ENCODE assay signal across 8 cellular contexts in the genomic region with DNA sequence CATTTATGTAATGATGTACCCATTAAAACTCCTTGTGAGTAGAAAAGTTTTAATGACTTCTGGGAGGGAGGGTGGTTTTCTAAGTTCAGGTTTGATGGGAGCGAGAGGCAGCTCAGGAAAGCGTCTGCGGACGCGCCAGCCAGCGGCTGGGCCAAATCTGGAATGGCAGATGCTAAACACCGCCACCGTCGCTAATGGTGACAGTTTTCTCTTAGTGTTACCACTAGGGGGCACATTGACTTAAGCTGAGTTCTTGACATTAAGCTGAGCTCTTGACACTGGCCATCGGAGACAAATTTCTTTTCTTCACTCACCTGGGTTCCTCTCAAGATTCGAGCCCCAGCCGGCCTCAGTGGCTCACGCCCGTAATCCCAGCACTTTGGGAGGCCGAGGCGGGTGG. TPM values are rescaled to one million over a fixed set of nuclear protein-coding genes. Genes with fewer than 3 reads are reported as not detected.
DNase-seq lines count a peak whose midpoint lies in the region; ATAC-seq and TF ChIP-seq lines count a peak whose summit lies in the region.

No MANE protein-coding gene starts in this region.

- no peak overlapping the region for H3K27ac ChIP-seq in adrenal gland
- no peak overlapping the region for H3K27ac ChIP-seq in effector memory CD4-positive, alpha-beta T cell (ENCODE audit: insufficient read depth, low read length, poor library complexity, severe bottlenecking)

- in situ Hi-C loops in KBM-7 (cut with MboI; ENCODE audit: low pct_unique_long_range_greater_than_20kb, low sequenced_read_pairs): no loop called here

- intact Hi-C loops in adrenal gland (cut with DNase I): no loop called here

- no peak for TF ChIP-seq POLR2A in adrenal gland (IDR thresholded peaks at IDR 0.05)

- H3K36me3 ChIP-seq in adrenal gland (replicated peaks in 1 of 2): no peaks in the 10 kb centered on the region
- H3K36me3 ChIP-seq in effector memory CD4-positive, alpha-beta T cell (ENCODE audit: control insufficient read depth, insufficient read depth, low read length): no peaks in the 10 kb centered on the region

- H3K9me3 ChIP-seq in adrenal gland (replicated peaks in 1 of 3): no peaks in the 10 kb centered on the region
- H3K9me3 ChIP-seq in effector memory CD4-positive, alpha-beta T cell (ENCODE audit: control insufficient read depth, low read length): no peaks in the 10 kb centered on the region

- peak; percentile 55 for DNase-seq in ELR (ENCODE audit: low read depth)
- DNase-seq in KBM-7: peak; percentile 69
- DNase-seq in adrenal gland: peak in 3 of 7 donors; percentile 25 to 42 (median 29)
- DNase-seq in left kidney (ENCODE audit: low read depth, low spot score): peak; percentile 58
- no peak for DNase-seq in effector memory CD4-positive, alpha-beta T cell

- ATAC-seq in HG02884 (IDR thresholded peaks at IDR 0.05; ENCODE audit: unreplicated experiment): no peak
- ATAC-seq in HG02938 (IDR thresholded peaks at IDR 0.05; ENCODE audit: unreplicated experiment): no peak
- ATAC-seq in GM19035 (IDR thresholded peaks at IDR 0.05; ENCODE audit: unreplicated experiment): no peak

- no peaks in the 10 kb centered on the region for H3K4me1 ChIP-seq in adrenal gland (replicated peaks in 1 of 2)
- H3K4me1 ChIP-seq in effector memory CD4-positive, alpha-beta T cell (ENCODE audit: control insufficient read depth, insufficient read depth, low read length, poor library complexity, severe bottlenecking): no peaks in the 10 kb centered on the region

- WGBS in adrenal gland, 4 donors: 74 to 89% (median 79%) methylated on average over 6 to 16 of the region's 16 CpGs

- peak; percentile 17 to 45 (median 43) for TF ChIP-seq CTCF in adrenal gland (IDR thresholded peaks at IDR 0.05)

- no peak overlapping the region for H3K4me3 ChIP-seq in adrenal gland
- H3K4me3 ChIP-seq in effector memory CD4-positive, alpha-beta T cell (ENCODE audit: insufficient read depth, low read depth, low read length, poor library complexity, severe bottlenecking): no peak overlapping the region

- no peaks in the 10 kb centered on the region for H3K27me3 ChIP-seq in adrenal gland
- H3K27me3 ChIP-seq in effector memory CD4-positive, alpha-beta T cell (replicated peaks; ENCODE audit: control insufficient read depth, insufficient read depth, low read length, poor library complexity, severe bottlenecking): no peaks in the 10 kb centered on the region

RNA-seq across cellular contexts. Expression of a gene that starts 6.7 kb away (rescaled TPM):
- 1 to 10 TPM; 1.6 to 5.5 (median 3.0) TPM for total RNA-seq in adrenal gland
- polyA plus RNA-seq in adrenal gland: 10 to 100 TPM in 1 of 3 donors, 1 to 10 TPM in 2; 1.5 to 10.9 (median 5.9) TPM

RNA-seq across cellular contexts. Expression of a gene that starts 33.6 kb away (rescaled TPM):
- total RNA-seq in adrenal gland: 10 to 100 TPM; 12.0 to 27.4 (median 19.6) TPM
- 10 to 100 TPM in 1 of 3 donors, 1 to 10 TPM in 2; 8.8 to 13.3 (median 9.1) TPM for polyA plus RNA-seq in adrenal gland

RNA-seq across cellular contexts. Expression of a gene that starts 34.1 kb away (rescaled TPM):
- 10 to 100 TPM; 17.5 to 74.8 (median 43.1) TPM for total RNA-seq in adrenal gland
- polyA plus RNA-seq in adrenal gland: 10 to 100 TPM; 11.5 to 15.7 (median 13.8) TPM

RNA-seq across cellular contexts. Expression of a gene that starts 44.9 kb away (rescaled TPM):
- 1 to 10 TPM in 2 of 8 donors, under 1 TPM in 6; 0.14 to 1.4 (median 0.37) TPM for total RNA-seq in adrenal gland
- 1 to 10 TPM in 1 of 3 donors, under 1 TPM in 2; 0.34 to 1.1 (median 0.37) TPM for polyA plus RNA-seq in adrenal gland

Comparison
In these comparisons a context has a peak if more than half of its experiments do, and no peak if none do; other contexts are left out.
1. DNase-seq: peak in ELR (single experiment), KBM-7 (single experiment) and left kidney (single experiment); none in effector memory CD4-positive, alpha-beta T cell (0 of 3).